In the genomic region with DNA sequence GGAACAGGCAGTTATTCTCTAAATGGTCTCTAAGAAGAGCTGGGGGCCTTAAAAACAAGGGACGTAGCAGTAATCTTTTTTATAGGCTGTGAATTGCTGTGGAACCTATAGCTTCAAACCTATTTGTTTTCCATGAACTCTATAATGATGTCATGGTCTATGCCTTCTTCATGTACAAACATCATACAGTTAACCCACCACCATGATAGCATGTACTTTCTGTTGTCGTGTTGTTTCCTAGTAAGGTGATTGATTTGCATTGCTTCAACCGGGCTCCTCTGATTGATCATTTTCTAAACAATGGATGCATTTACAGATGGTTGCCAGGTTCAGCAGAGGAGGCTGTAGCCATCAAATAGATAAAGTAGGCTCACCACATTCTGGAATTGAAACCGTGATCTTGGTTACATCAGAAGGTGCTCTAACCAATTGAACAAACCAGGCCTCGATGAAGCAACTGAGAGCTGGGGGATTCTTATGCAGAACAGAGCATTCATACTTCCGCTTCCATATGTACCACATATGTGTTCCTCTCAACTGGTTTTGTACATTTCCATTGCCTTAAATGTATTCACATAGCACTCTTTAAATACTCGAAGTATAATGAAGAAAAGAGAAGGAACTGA, we compare ENCODE assay signal across 11 cellular contexts. TPM values are rescaled to one million over a fixed set of nuclear protein-coding genes. Genes with fewer than 3 reads are reported as not detected.
A peak's percentile ranks its signal among the peaks of the same experiment; 100 is the strongest.
DNase-seq lines count a peak whose midpoint lies in the region; ATAC-seq and TF ChIP-seq lines count a peak whose summit lies in the region.
"Had no signal": no experiment of that assay in that cellular context is flagged by ENCODE, and none has a peak within 500 bp of the region (broad histone marks: within the 10 kb centered on the region; RNA-seq: fewer than 3 reads in every experiment).

No MANE protein-coding gene starts in this region.

- H3K4me1 ChIP-seq in ACC112 (ENCODE audit: control insufficient read depth, insufficient read depth, low read length, unreplicated experiment) (peaks cover 39% of the 10 kb centered on the region), OCI-LY7 (ENCODE audit: insufficient read depth, low read length, poor library complexity, severe bottlenecking) (peaks cover 4% of the 10 kb centered on the region)
- H3K4me1 ChIP-seq: uterus had no signal

- H3K79me2 ChIP-seq in ACC112 (ENCODE audit: control insufficient read depth, insufficient read depth, low read length, unreplicated experiment) (no peaks in the 10 kb centered on the region), OCI-LY7 (ENCODE audit: insufficient read depth, low read depth, low read length) (no peaks in the 10 kb centered on the region)

- peak; percentile 45 for DNase-seq in GM19240 (ENCODE audit: insufficient read length, low spot score)
- peak; percentile 97 for DNase-seq in NOMO-1 treated with DMSO at 0.1 percent for 48 hours (lab: John Stamatoyannopoulos, UW; ENCODE audit: unreplicated experiment)
- DNase-seq in H7: no peak
- no peak for DNase-seq in dorsolateral prefrontal cortex
- no peak for DNase-seq in HuH-7 (ENCODE audit: low spot score)
- DNase-seq in OCI-LY7 (ENCODE audit: low spot score): no peak
- DNase-seq: activated effector memory CD4-positive, alpha-beta T cell treated with Interleukin-2 at 50 U/mL for 16 hours; NCI-H2227 treated with DMSO at 0.1 percent for 48 hours; uterus had no signal

- H2AFZ ChIP-seq in ACC112 (ENCODE audit: low read length, unreplicated experiment) (no peak overlapping the region), OCI-LY7 (ENCODE audit: low read length) (no peak overlapping the region)

- intact Hi-C loops in dorsolateral prefrontal cortex (cut with DNase I): no loop called here
- intact Hi-C loops in OCI-LY7 (cut with micrococcal nuclease; ENCODE audit: unreplicated experiment): no loop called here

- H4K20me1 ChIP-seq in OCI-LY7 (ENCODE audit: insufficient read depth, low read length): no peaks in the 10 kb centered on the region

- no peaks in the 10 kb centered on the region for H3K27me3 ChIP-seq in ACC112 (ENCODE audit: insufficient read depth, low read length)
- H3K27me3 ChIP-seq in H7 (ENCODE audit: control insufficient read depth, insufficient read depth, low read length): no peaks in the 10 kb centered on the region
- H3K27me3 ChIP-seq in dorsolateral prefrontal cortex: no peaks in the 10 kb centered on the region
- H3K27me3 ChIP-seq: uterus had no signal

- CTCF ChIA-PET in OCI-LY7 (lab: Charles Lee; ENCODE audit: unreplicated experiment): no interaction called here

- no peak for TF ChIP-seq CTCF in dorsolateral prefrontal cortex (IDR thresholded peaks at IDR 0.05 in 54 of 56, conservative IDR thresholded peaks at IDR 0.05 in 2 of 56; ENCODE audit: low read depth in 1 of 56, partially characterized antibody in 56 of 56)
- no peak for TF ChIP-seq CTCF in OCI-LY7 (conservative IDR thresholded peaks at IDR 0.05; ENCODE audit: low read length)

- H3K4me3 ChIP-seq in ACC112 (ENCODE audit: low read depth, low read length) (no peak overlapping the region), H7 (ENCODE audit: insufficient read depth, low read depth, low read length) (no peak overlapping the region), dorsolateral prefrontal cortex (no peak overlapping the region), OCI-LY7 (ENCODE audit: low read depth, low read length, poor library complexity, severe bottlenecking) (no peak overlapping the region)
- H3K4me3 ChIP-seq: uterus had no signal

- no peak overlapping the region for H3K4me2 ChIP-seq in OCI-LY7 (ENCODE audit: low read length)

- peak; percentile 51 for ATAC-seq in HG02938 (IDR thresholded peaks at IDR 0.05; ENCODE audit: unreplicated experiment)

- H3K27ac ChIP-seq in ACC112 (ENCODE audit: low read depth, low read length) (peak overlapping the region; percentile 88), dorsolateral prefrontal cortex (no peak overlapping the region), OCI-LY7 (ENCODE audit: low read depth, low read length, poor library complexity, severe bottlenecking) (no peak overlapping the region)
- H3K27ac ChIP-seq: uterus had no signal

- no peaks in the 10 kb centered on the region for H3K9me2 ChIP-seq in OCI-LY7 (ENCODE audit: insufficient read depth, low read length)

- POLR2A ChIA-PET in OCI-LY7 (lab: Charles Lee): no interaction called here

- no peaks in the 10 kb centered on the region for H3K36me3 ChIP-seq in ACC112 (ENCODE audit: insufficient read depth, low read length)
- H3K36me3 ChIP-seq in H7 (replicated peaks; ENCODE audit: control insufficient read depth, insufficient read depth, low read length): no peaks in the 10 kb centered on the region
- no peaks in the 10 kb centered on the region for H3K36me3 ChIP-seq in OCI-LY7 (ENCODE audit: insufficient read depth, low read length)
- H3K36me3 ChIP-seq: uterus had no signal

- BruUV-seq in OCI-LY7 (replicated peaks; lab: Mats Ljungman, UMichigan): no TSS peak

- no peaks in the 10 kb centered on the region for H3K9me3 ChIP-seq in OCI-LY7 (ENCODE audit: low read length)
- H3K9me3 ChIP-seq: uterus had no signal

RNA-seq across cellular contexts. Expression of gene PCNX1, which starts 25.6 kb away (rescaled TPM):
- 29.1 and 39.6 TPM in 2 replicates for total RNA-seq in H7 (2014; rRNA removed; shearing (Covaris generic))
- 100 to 1,000 TPM in 5 of 120 experiments, 10 to 100 TPM in 115; 61.9 to 138 (median 81.6) TPM for total RNA-seq in dorsolateral prefrontal cortex
- total RNA-seq in OCI-LY7 (2014; rRNA removed; shearing (Covaris generic)): 27.7 and 33.8 TPM in 2 replicates
- total RNA-seq in OCI-LY7 (2022): 33.5 and 38.4 TPM in 2 replicates

Comparison
In these comparisons a context has a peak if more than half of its experiments do, and no peak if none do; other contexts are left out.
1. DNase-seq: peak in GM19240 (single experiment) and NOMO-1 treated with DMSO at 0.1 percent for 48 hours (single experiment); none in H7 (single experiment), dorsolateral prefrontal cortex (0 of 10), HuH-7 (single experiment) and OCI-LY7 (single experiment).